In the genomic region with DNA sequence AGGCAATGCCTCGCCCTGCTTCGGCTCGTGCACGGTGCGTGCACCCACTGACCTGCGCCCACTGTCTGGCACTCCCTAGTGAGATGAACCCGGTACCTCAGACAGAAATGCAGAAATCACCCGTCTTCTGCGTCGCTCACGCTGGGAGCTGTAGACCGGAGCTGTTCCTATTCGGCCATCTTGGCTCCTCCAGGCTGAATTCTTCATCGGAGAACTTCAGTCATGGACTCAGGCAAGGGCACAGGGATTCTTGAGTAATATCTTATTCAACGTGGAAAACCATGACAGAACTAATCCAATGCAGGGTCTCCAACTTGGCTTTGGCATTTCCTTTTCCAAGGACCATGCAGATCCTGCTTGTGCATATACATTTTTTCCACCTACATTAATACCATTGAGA, we compare ENCODE assay signal across 1 cellular context.
TF ChIP-seq lines count a peak whose summit lies in the region.

No MANE protein-coding gene starts in this region.

TF ChIP-seq in K562, 482 proteins besides CTCF, POLR2A, EP300 and RAD21:
- peak in 2 of 3 experiments; percentile 13 to 76 for TF ChIP-seq YY1 (IDR thresholded peaks at IDR 0.05; ENCODE audit: borderline replicate concordance in 1 of 3, control insufficient read depth in 1 of 3, extremely low read depth in 1 of 3, insufficient read depth in 3 of 3, insufficient read length in 1 of 3, insufficient replicate concordance in 2 of 3, low read depth in 1 of 3, low read length in 2 of 3)
